In the genomic region with DNA sequence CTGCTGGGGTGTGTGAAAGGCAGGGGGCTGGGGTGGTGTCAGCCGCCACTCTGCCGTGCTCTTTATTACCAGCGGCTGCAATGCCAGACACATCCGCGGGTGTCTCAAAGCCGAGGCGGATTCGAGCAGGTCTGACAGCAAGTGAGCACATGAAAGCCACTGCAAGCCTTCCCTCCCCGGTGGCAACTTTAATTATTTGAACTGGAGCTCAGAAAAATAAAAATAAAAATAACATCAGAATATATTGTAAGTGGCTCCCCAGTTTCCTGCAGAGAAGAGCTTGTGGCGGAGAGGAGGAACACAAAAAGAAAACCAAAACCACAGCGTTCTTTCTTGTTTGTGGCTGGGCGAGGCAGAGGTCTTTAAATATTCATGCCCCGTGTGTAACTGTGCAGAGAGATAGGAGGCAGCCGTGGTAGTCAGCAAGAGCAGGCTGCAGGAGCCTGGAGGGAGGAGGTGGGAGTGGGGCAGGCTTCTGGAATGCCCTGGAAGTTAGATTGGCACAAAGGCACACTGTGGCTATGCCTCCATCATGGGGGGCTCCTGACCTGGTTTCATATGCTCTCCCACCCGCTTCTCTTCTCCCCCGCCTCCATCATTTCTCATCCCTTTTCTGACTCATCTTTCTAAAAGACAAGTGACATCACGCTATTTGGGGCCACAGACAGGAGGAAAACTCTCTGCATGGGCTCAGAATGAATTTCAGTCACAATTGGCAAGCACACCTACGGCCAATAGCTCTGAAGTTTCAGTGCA, we compare ENCODE assay signal across 8 cellular contexts.
DNase-seq lines count a peak whose midpoint lies in the region; ATAC-seq and TF ChIP-seq lines count a peak whose summit lies in the region.

No MANE protein-coding gene starts in this region.

- H3K9me3 ChIP-seq in heart left ventricle: no peaks in the 10 kb centered on the region

- peaks cover 0 to 23% of the 10 kb centered on the region in 2 donors for H3K27me3 Mint-ChIP-seq in natural killer cell treated with Interleukin-12 subunit alpha and Interleukin-12 subunit beta and Interleukin-15 and Interleukin-18, amount 100 ng/mL, for 72 hours
- peaks cover 49% of the 10 kb centered on the region for H3K27me3 Mint-ChIP-seq in mesothelial cell of epicardium (ENCODE audit: low read depth)

- H3K4me1 ChIP-seq in heart left ventricle: peaks cover 0 to 41% (median 0%) of the 10 kb centered on the region in 12 donors

- peak overlapping the region; percentile 80 to 83 for H3K27ac Mint-ChIP-seq in natural killer cell treated with Interleukin-12 subunit alpha and Interleukin-12 subunit beta and Interleukin-15 and Interleukin-18, amount 100 ng/mL, for 72 hours
- no peak overlapping the region for H3K27ac Mint-ChIP-seq in mesothelial cell of epicardium

- ATAC-seq in left cardiac atrium: peak; percentile 18 to 24
- ATAC-seq in heart left ventricle: no peak
- peak; percentile 59 for ATAC-seq in HG03103 (IDR thresholded peaks at IDR 0.05; ENCODE audit: low read depth, unreplicated experiment)
- ATAC-seq in natural killer cell treated with Interleukin-12 subunit alpha and Interleukin-12 subunit beta and Interleukin-15 and Interleukin-18, amount 100 ng/mL, for 72 hours: peak; percentile 83 to 88

- H3K4me3 ChIP-seq in heart left ventricle: peak overlapping the region in 2 of 12 donors; percentile 26 to 35

- H3K9me3 Mint-ChIP-seq in natural killer cell treated with Interleukin-12 subunit alpha and Interleukin-12 subunit beta and Interleukin-15 and Interleukin-18, amount 100 ng/mL, for 72 hours: no peaks in the 10 kb centered on the region
- no peaks in the 10 kb centered on the region for H3K9me3 Mint-ChIP-seq in mesothelial cell of epicardium

- TF ChIP-seq POLR2A in heart left ventricle (IDR thresholded peaks at IDR 0.05): no peak

- TF ChIP-seq CTCF in heart left ventricle (IDR thresholded peaks at IDR 0.05): no peak
- TF ChIP-seq CTCF in mesothelial cell of epicardium (IDR thresholded peaks at IDR 0.05; ENCODE audit: unreplicated experiment): no peak

- no peaks in the 10 kb centered on the region for H3K36me3 ChIP-seq in heart left ventricle

- no peaks in the 10 kb centered on the region for H3K36me3 Mint-ChIP-seq in natural killer cell treated with Interleukin-12 subunit alpha and Interleukin-12 subunit beta and Interleukin-15 and Interleukin-18, amount 100 ng/mL, for 72 hours
- H3K36me3 Mint-ChIP-seq in mesothelial cell of epicardium: no peaks in the 10 kb centered on the region

- H3K27ac ChIP-seq in heart left ventricle: peak overlapping the region in 1 of 12 donors; percentile 28

- intact Hi-C loops in left cardiac atrium (cut with DNase I) (no loop called here), heart left ventricle (cut with DNase I) (no loop called here)

- H3K4me3 Mint-ChIP-seq in natural killer cell treated with Interleukin-12 subunit alpha and Interleukin-12 subunit beta and Interleukin-15 and Interleukin-18, amount 100 ng/mL, for 72 hours: peak overlapping the region; percentile 82
- H3K4me3 Mint-ChIP-seq in mesothelial cell of epicardium: no peak overlapping the region

- DNase-seq in left cardiac atrium: no peak
- no peak for DNase-seq in heart left ventricle
- peak; percentile 14 for DNase-seq in T follicular helper cell (ENCODE audit: low read depth)
- peak; percentile 25 for DNase-seq in amniotic epithelial cell (ENCODE audit: low read depth)
- DNase-seq in natural killer cell treated with Interleukin-12 subunit alpha and Interleukin-12 subunit beta and Interleukin-15 and Interleukin-18, amount 100 ng/mL, for 72 hours (ENCODE audit: low spot score): no peak
- peak; percentile 17 for DNase-seq in superior temporal gyrus (ENCODE audit: extremely low spot score)
- DNase-seq in mesothelial cell of epicardium (ENCODE audit: low spot score in 2 of 2, unreplicated experiment in 2 of 2): no peak

- H3K27me3 ChIP-seq in heart left ventricle: peaks cover 0 to 31% (median 4%) of the 10 kb centered on the region in 9 donors

- WGBS in heart left ventricle, 4 donors: 50 to 56% (median 54%) methylated on average over 18 of the region's 18 CpGs

- H3K4me1 Mint-ChIP-seq in natural killer cell treated with Interleukin-12 subunit alpha and Interleukin-12 subunit beta and Interleukin-15 and Interleukin-18, amount 100 ng/mL, for 72 hours (ENCODE audit: low read depth in 2 of 2): peaks cover 65 to 78% of the 10 kb centered on the region in 2 donors
- H3K4me1 Mint-ChIP-seq in mesothelial cell of epicardium: peaks cover 2% of the 10 kb centered on the region

Comparison
In these comparisons a context has a peak if more than half of its experiments do, and no peak if none do; other contexts are left out.
1. ATAC-seq: peak in left cardiac atrium (2 of 2), HG03103 (single experiment) and natural killer cell treated with Interleukin-12 subunit alpha and Interleukin-12 subunit beta and Interleukin-15 and Interleukin-18, amount 100 ng/mL, for 72 hours (2 of 2); none in heart left ventricle (0 of 4).
2. DNase-seq: peak in T follicular helper cell (single experiment), amniotic epithelial cell (single experiment) and superior temporal gyrus (single experiment); none in left cardiac atrium (single experiment), heart left ventricle (0 of 5), natural killer cell treated with Interleukin-12 subunit alpha and Interleukin-12 subunit beta and Interleukin-15 and Interleukin-18, amount 100 ng/mL, for 72 hours (single experiment) and mesothelial cell of epicardium (0 of 2).